Comparison of ENCODE assay signal across 8 cellular contexts in the genomic region with DNA sequence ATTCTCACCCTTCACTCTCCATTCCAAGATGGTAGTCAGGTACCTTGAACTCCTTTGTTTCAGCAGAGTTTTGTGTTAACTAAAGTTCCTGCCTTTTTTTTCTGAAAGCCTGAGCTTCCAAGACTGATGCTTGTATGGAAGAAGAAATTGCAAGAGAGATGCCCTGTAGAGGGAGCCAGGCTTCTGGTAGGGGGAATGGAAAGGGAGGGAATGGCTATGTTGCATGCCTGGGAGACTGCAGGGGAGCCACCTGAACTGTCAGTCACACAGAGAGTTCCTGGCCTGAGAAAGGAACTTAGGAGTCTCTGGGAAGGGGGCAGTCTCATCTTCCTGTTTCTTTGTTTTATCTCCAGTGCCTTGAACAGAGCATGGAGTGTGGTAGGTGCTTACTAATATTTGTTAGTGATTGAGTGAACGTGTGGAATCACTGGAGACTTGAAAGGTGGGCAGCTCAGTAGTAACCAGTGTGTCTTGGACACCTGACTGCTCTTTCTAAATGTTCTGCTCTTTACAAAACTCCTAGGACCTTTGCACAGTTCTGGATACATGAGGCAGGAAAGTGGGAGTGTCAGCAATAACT.
DNase-seq lines count a peak whose midpoint lies in the region; ATAC-seq and TF ChIP-seq lines count a peak whose summit lies in the region.

No MANE protein-coding gene starts in this region.

- no peak for ATAC-seq in activated CD8-positive, alpha-beta T cell treated with anti-CD3 and anti-CD28 coated beads, Interleukin-2, amount 10 ng/mL, durations not matched to agents 7 days and 5 days

- no peak overlapping the region for H3K4me3 Mint-ChIP-seq in activated CD8-positive, alpha-beta T cell treated with anti-CD3 and anti-CD28 coated beads, Interleukin-2, amount 10 ng/mL, durations not matched to agents 7 days and 5 days

- no peaks in the 10 kb centered on the region for H3K4me1 ChIP-seq in OCI-LY3 (ENCODE audit: low read length)

- no peak overlapping the region for H2AFZ ChIP-seq in OCI-LY3 (ENCODE audit: low read depth, low read length)

- CTCF ChIA-PET in activated CD8-positive, alpha-beta T cell treated with anti-CD3 and anti-CD28 coated beads, Interleukin-2, amount 10 ng/mL, durations not matched to agents 7 days and 5 days (lab: Charles Lee), result no interaction called here

- H3K27ac Mint-ChIP-seq in activated CD8-positive, alpha-beta T cell treated with anti-CD3 and anti-CD28 coated beads, Interleukin-2, amount 10 ng/mL, durations not matched to agents 7 days and 5 days, result no peak overlapping the region

- H3K4me1 Mint-ChIP-seq in activated CD8-positive, alpha-beta T cell treated with anti-CD3 and anti-CD28 coated beads, Interleukin-2, amount 10 ng/mL, durations not matched to agents 7 days and 5 days (ENCODE audit: low read depth), result no peaks in the 10 kb centered on the region

- H3K4me2 ChIP-seq in OCI-LY3 (ENCODE audit: low read length), result no peak overlapping the region

- no peaks in the 10 kb centered on the region for H3K36me3 ChIP-seq in OCI-LY3 (replicated peaks; ENCODE audit: low read depth, low read length)

- POLR2A ChIA-PET in activated CD8-positive, alpha-beta T cell treated with anti-CD3 and anti-CD28 coated beads, Interleukin-2, amount 10 ng/mL, durations not matched to agents 7 days and 5 days (lab: Charles Lee), result no interaction called here

- no peaks in the 10 kb centered on the region for H4K20me1 ChIP-seq in OCI-LY3 (ENCODE audit: insufficient read depth, low read length)

- no peaks in the 10 kb centered on the region for H3K27me3 Mint-ChIP-seq in activated CD8-positive, alpha-beta T cell treated with anti-CD3 and anti-CD28 coated beads, Interleukin-2, amount 10 ng/mL, durations not matched to agents 7 days and 5 days (ENCODE audit: low read depth)

- no peaks in the 10 kb centered on the region for H3K79me2 ChIP-seq in OCI-LY3 (ENCODE audit: low read length)

- TF ChIP-seq CTCF in OCI-LY3 (IDR thresholded peaks at IDR 0.05; ENCODE audit: low read depth, low read length), result peak; percentile 29; the same call in 1 of the 2 replicates
- peak; percentile 52 for TF ChIP-seq CTCF in fibroblast of mammary gland (conservative IDR thresholded peaks at IDR 0.05; ENCODE audit: control insufficient read depth, insufficient read depth, low read depth, low read length)
- peak; percentile 75 for TF ChIP-seq CTCF in retinal pigment epithelial cell (conservative IDR thresholded peaks at IDR 0.05; ENCODE audit: low read depth, low read length)

- H3K9me3 Mint-ChIP-seq in activated CD8-positive, alpha-beta T cell treated with anti-CD3 and anti-CD28 coated beads, Interleukin-2, amount 10 ng/mL, durations not matched to agents 7 days and 5 days (ENCODE audit: insufficient read depth), result peaks cover 4% of the 10 kb centered on the region

- no peaks in the 10 kb centered on the region for H3K9me3 ChIP-seq in OCI-LY3 (ENCODE audit: insufficient read depth, low read length)

- H3K27me3 ChIP-seq in OCI-LY3 (ENCODE audit: low read depth, low read length), result 0 out of 2 replicates have a peak, but pooled peaks cover 6% of the 10 kb centered on the region

- H3K27ac ChIP-seq in OCI-LY3 (ENCODE audit: low read length), result no peak overlapping the region

- H3K4me3 ChIP-seq in OCI-LY3 (ENCODE audit: low read length) (no peak overlapping the region), fibroblast of mammary gland (ENCODE audit: control insufficient read depth, low read depth, low read length) (no peak overlapping the region), retinal pigment epithelial cell (ENCODE audit: low read length) (no peak overlapping the region)

- no peaks in the 10 kb centered on the region for H3K36me3 Mint-ChIP-seq in activated CD8-positive, alpha-beta T cell treated with anti-CD3 and anti-CD28 coated beads, Interleukin-2, amount 10 ng/mL, durations not matched to agents 7 days and 5 days (ENCODE audit: low read depth)

- DNase-seq in NCI-H1694 treated with DMSO at 0.1 percent for 48 hours (lab: John Stamatoyannopoulos, UW) (peak; percentile 3), NCI-H1694 (lab: John Stamatoyannopoulos, UW) (no peak), fibroblast of mammary gland (ENCODE audit: low read depth) (peak; percentile 35), retinal pigment epithelial cell (ENCODE audit: low read depth) (peak; percentile 7), NCI-H1436 treated with DMSO at 0.1 percent for 48 hours (lab: John Stamatoyannopoulos, UW) (no peak), NCI-H1930 (lab: John Stamatoyannopoulos, UW) (no peak)
- DNase-seq in activated CD8-positive, alpha-beta T cell treated with anti-CD3 and anti-CD28 coated beads, Interleukin-2, amount 10 ng/mL, durations not matched to agents 7 days and 5 days, result no peak

- H3K9ac ChIP-seq in OCI-LY3 (ENCODE audit: low read length), result no peak overlapping the region

Comparison
In these comparisons a context has a peak if more than half of its experiments do, and no peak if none do; other contexts are left out.
1. DNase-seq: peak in NCI-H1694 treated with DMSO at 0.1 percent for 48 hours (single experiment), fibroblast of mammary gland (single experiment) and retinal pigment epithelial cell (single experiment); none in NCI-H1694 (single experiment), NCI-H1436 treated with DMSO at 0.1 percent for 48 hours (single experiment), NCI-H1930 (0 of 2) and activated CD8-positive, alpha-beta T cell treated with anti-CD3 and anti-CD28 coated beads, Interleukin-2, amount 10 ng/mL, durations not matched to agents 7 days and 5 days (single experiment).
2. Peak in every context shown above with its lines, with median percentiles within 50 percentile points of each other: CTCF ChIP-seq.